In the genomic region with DNA sequence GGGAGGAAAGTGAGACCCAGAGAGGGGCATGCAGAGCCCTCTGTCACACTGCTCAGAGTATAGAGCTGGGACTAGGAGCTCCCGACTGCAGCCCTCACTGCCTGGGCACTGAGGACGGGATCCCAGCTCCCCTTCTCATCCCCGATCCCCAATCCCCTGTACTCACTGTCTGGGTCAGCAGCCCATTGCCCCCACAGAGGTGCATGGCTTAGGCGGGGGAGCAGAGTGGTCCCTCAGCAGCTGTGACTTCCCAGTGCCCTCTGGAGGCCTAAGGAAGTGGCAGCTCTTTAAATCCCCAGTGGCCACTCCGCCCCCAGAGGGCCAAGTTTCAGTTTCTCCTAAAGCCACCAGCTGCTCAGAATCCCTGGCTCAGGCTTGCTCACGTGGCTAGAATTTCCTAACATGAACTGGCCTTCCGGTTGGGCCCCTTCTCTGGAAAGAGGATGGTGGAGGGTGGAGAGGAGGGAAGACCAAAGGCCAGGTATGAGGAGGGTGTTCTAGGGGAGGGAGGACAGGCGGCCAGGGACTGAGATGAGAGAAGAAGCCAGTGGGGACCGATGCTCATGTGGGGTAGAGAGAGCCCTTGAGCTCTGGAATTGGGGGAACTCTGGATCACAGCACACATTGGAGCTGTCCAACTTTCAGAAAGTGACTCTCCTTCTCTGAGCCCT, we compare ENCODE assay signal across 8 cellular contexts. TPM values are rescaled to one million over a fixed set of nuclear protein-coding genes. Genes with fewer than 3 reads are reported as not detected.
DNase-seq lines count a peak whose midpoint lies in the region; ATAC-seq, FAIRE-seq and TF ChIP-seq lines count a peak whose summit lies in the region.

Gene BATF2, minus strand, starts transcription at position 262 of the 671 bp plus-strand sequence. Its CDS starts 57 bp downstream, at position 205.

- TF ChIP-seq CTCF in AG09309 (IDR thresholded peaks at IDR 0.05; ENCODE audit: control insufficient read depth, insufficient read depth, low read depth, low read length, missing control alignments), result peak; percentile 54

- H3K4me3 ChIP-seq in AG09309 (ENCODE audit: control insufficient read depth, low read depth, low read length), result peak within 1 kb of the TSS; percentile 26

- DNase-seq in AG09309 (ENCODE audit: low read depth), result peak; percentile 28
- peak; percentile 65 for DNase-seq in GM19239 (ENCODE audit: insufficient read length, low spot score)
- peak; percentile 80 for DNase-seq in NCI-H524 treated with DMSO at 0.1 percent for 48 hours (lab: John Stamatoyannopoulos, UW)
- DNase-seq in astrocyte of the hippocampus (ENCODE audit: low read depth, low spot score), result peak; percentile 60
- DNase-seq in hypothalamus (lab: John Stamatoyannopoulos, UW), result peak in 45 of 51 donors; percentile 3 to 71 (median 43)
- peak; percentile 32 for DNase-seq in pulmonary artery endothelial cell (ENCODE audit: low read depth, low spot score)

- ATAC-seq in HG02885 (IDR thresholded peaks at IDR 0.05; ENCODE audit: poor library complexity, unreplicated experiment) (no peak), HG02884 (IDR thresholded peaks at IDR 0.05; ENCODE audit: unreplicated experiment) (no peak)

- peak; percentile 72 for FAIRE-seq in GM19239 (lab: Jason Lieb, UNC)

RNA-seq across cellular contexts. Expression of gene BATF2, which starts in this region (rescaled TPM):
- total RNA-seq in pulmonary artery endothelial cell, result 0.40 and 1.1 TPM in 2 replicates

Comparison
In these comparisons a context has a peak if more than half of its experiments do, and no peak if none do; other contexts are left out.
1. DNase-seq: peak in every context shown above with its lines; median percentile 80 in NCI-H524 treated with DMSO at 0.1 percent for 48 hours; 65 in GM19239; 60 in astrocyte of the hippocampus; 43 in hypothalamus; 32 in pulmonary artery endothelial cell; 28 in AG09309.